Comparison of ENCODE assay signal across 10 cellular contexts in genomic region chr1:82485591-82486369, GRCh38.
DNase-seq lines count a peak whose midpoint lies in the region; ATAC-seq, FAIRE-seq and TF ChIP-seq lines count a peak whose summit lies in the region.
"Had no signal": no experiment of that assay in that cellular context is flagged by ENCODE, and none has a peak within 500 bp of the region (broad histone marks: within the 10 kb centered on the region; RNA-seq: fewer than 3 reads in every experiment).

No MANE protein-coding gene starts in this region.

- intact Hi-C loops in esophagus squamous epithelium (cut with DNase I): no loop called here

- no peak overlapping the region for H2BK120ac ChIP-seq in H1 (replicated peaks; ENCODE audit: low read depth, low read length)
- no peak overlapping the region for H2BK120ac ChIP-seq in mesendoderm (ENCODE audit: low read depth, low read length)

- H2AK5ac ChIP-seq in H1 (ENCODE audit: low read depth, low read length) (no peak overlapping the region), mesendoderm (ENCODE audit: low read length) (no peak overlapping the region)

- H3K27me3 ChIP-seq in H1 (replicated peaks in 1 of 4; ENCODE audit: control insufficient read depth in 3 of 4, extremely low read depth in 1 of 4, insufficient read depth in 3 of 4, low read length in 3 of 4) (no peaks in the 10 kb centered on the region), mesendoderm (ENCODE audit: insufficient read depth, low read length, poor library complexity) (no peaks in the 10 kb centered on the region), smooth muscle cell (ENCODE audit: low read depth) (no peaks in the 10 kb centered on the region), esophagus squamous epithelium (no peaks in the 10 kb centered on the region)

- H2BK5ac ChIP-seq in H1 (ENCODE audit: low read depth, low read length) (peak overlapping the region; percentile 92; the same call in 1 of the 2 replicates), mesendoderm (ENCODE audit: low read length) (no peak overlapping the region)

- H2BK20ac ChIP-seq in H1 (ENCODE audit: low read length): peak overlapping the region; percentile 49; the same call in 1 of the 2 replicates

- H3K79me1 ChIP-seq in H1 (ENCODE audit: low read depth, low read length) (no peaks in the 10 kb centered on the region), mesendoderm (ENCODE audit: low read length) (no peaks in the 10 kb centered on the region)

- TF ChIP-seq POLR2A in H1 (IDR thresholded peaks at IDR 0.05; ENCODE audit: control extremely low read depth in 1 of 2, low read depth in 2 of 2, low read length in 2 of 2) (0 out of 3 replicates have a peak, but pooled peaks of 1 of the 2 experiments have one; percentile 29), esophagus squamous epithelium (IDR thresholded peaks at IDR 0.05) (no peak)

- no peak overlapping the region for H4K91ac ChIP-seq in H1 (replicated peaks; ENCODE audit: insufficient read length, low read length)

- H4K5ac ChIP-seq in H1 (ENCODE audit: insufficient read length, low read depth, low read length) (no peak overlapping the region), mesendoderm (ENCODE audit: low read length) (no peak overlapping the region)

- H3K27ac ChIP-seq in H1 (ENCODE audit: low read depth, low read length) (peak overlapping the region; percentile 20; the same call in 1 of the 2 replicates), mesendoderm (ENCODE audit: low read depth, low read length) (peak overlapping the region; percentile 39), smooth muscle cell (ENCODE audit: low read depth) (no peak overlapping the region), esophagus squamous epithelium (no peak overlapping the region)
- H3K27ac ChIP-seq: WERI-Rb-1 had no signal

- TF ChIP-seq CTCF in H1 (IDR thresholded peaks at IDR 0.05; ENCODE audit: control extremely low read depth in 1 of 3, insufficient read depth in 1 of 3, low read depth in 1 of 3, low read length in 3 of 3) (no peak), smooth muscle cell (IDR thresholded peaks at IDR 0.05; ENCODE audit: borderline replicate concordance, insufficient read depth, poor library complexity, severe bottlenecking) (no peak), esophagus squamous epithelium (IDR thresholded peaks at IDR 0.05) (no peak)

- H3K18ac ChIP-seq in H1 (ENCODE audit: extremely low read depth, low read length) (no peak overlapping the region), mesendoderm (ENCODE audit: low read length) (peak overlapping the region; percentile 30)

- POLR2A ChIA-PET in H1 (lab: Charles Lee; ENCODE audit: partially characterized antibody): interaction anchor here (0.8 kb wide), 1 partner anchor 167 kb away, joined by 3 read pairs; no protein-coding TSS in a partner anchor

- H3K36me3 ChIP-seq in H1 (ENCODE audit: control insufficient read depth in 2 of 4, insufficient read depth in 4 of 4, low read length in 3 of 4) (no peaks in the 10 kb centered on the region), mesendoderm (ENCODE audit: control insufficient read depth, insufficient read depth, low read length) (no peaks in the 10 kb centered on the region), smooth muscle cell (ENCODE audit: low read depth) (no peaks in the 10 kb centered on the region), esophagus squamous epithelium (no peaks in the 10 kb centered on the region)
- H3K36me3 ChIP-seq: WERI-Rb-1 had no signal

- H3K4me3 ChIP-seq in H1 (ENCODE audit: extremely low read depth in 1 of 4, insufficient read depth in 2 of 4, low read depth in 3 of 4, low read length in 4 of 4) (peak overlapping the region in 1 of 4 experiments; percentile 17; a peak in 1 of 8 replicates), mesendoderm (ENCODE audit: low read length) (no peak overlapping the region), smooth muscle cell (no peak overlapping the region), esophagus squamous epithelium (no peak overlapping the region)

- H4K8ac ChIP-seq in H1 (ENCODE audit: extremely low read depth, insufficient read depth, low read length): no peak overlapping the region
- H4K8ac ChIP-seq in mesendoderm (ENCODE audit: low read depth, low read length): no peak overlapping the region

- 21% methylated on average over 4 of the region's 4 CpGs; no CpG with 5 or more reads in 1 of the 2 experiments for WGBS in H1 (ENCODE audit: extremely low coverage in 1 of 2, insufficient coverage in 1 of 2, insufficient read length in 1 of 2, insufficient replicate concordance in 2 of 2, low coverage in 1 of 2, low lambda C conversion rate in 2 of 2, missing lambda C conversion rate in 1 of 2), 2 experiments
- no CpG with 5 or more reads among the region's 4 CpGs for WGBS in mesendoderm (ENCODE audit: extremely low coverage, insufficient coverage, low lambda C conversion rate)
- 52% methylated on average over 4 of the region's 4 CpGs for WGBS in smooth muscle cell (ENCODE audit: low lambda C conversion rate)
- WGBS in esophagus squamous epithelium, 2 donors: 57 to 65% methylated on average over 4 of the region's 4 CpGs

- H3K4ac ChIP-seq in H1 (replicated peaks; ENCODE audit: insufficient read length, low read depth, low read length): no peak overlapping the region
- no peak overlapping the region for H3K4ac ChIP-seq in mesendoderm (ENCODE audit: low read depth, low read length)

- no peaks in the 10 kb centered on the region for H3F3A ChIP-seq in smooth muscle cell (ENCODE audit: low read depth)

- peak; percentile 62 for FAIRE-seq in H1 (lab: Jason Lieb, UNC)

- H3K23me2 ChIP-seq in H1 (ENCODE audit: low read depth, low read length): no peaks in the 10 kb centered on the region

- no peak overlapping the region for H2BK15ac ChIP-seq in H1 (ENCODE audit: low read length)
- peak overlapping the region; percentile 80 for H2BK15ac ChIP-seq in mesendoderm (replicated peaks; ENCODE audit: low read depth)

- no peak for TF ChIP-seq EP300 in H1 (IDR thresholded peaks at IDR 0.05; ENCODE audit: borderline replicate concordance in 1 of 2, low read depth in 2 of 2, low read length in 2 of 2)

- H2BK12ac ChIP-seq in H1 (ENCODE audit: low read depth, low read length): 0 out of 2 replicates have a peak overlapping the region, but pooled peaks have one; percentile 64

- H3K14ac ChIP-seq in H1 (ENCODE audit: insufficient read length): no peak overlapping the region

- peaks cover 0 to 11% (median 6%) of the 10 kb centered on the region in 4 experiments; a peak in 4 of 7 replicates for H3K4me1 ChIP-seq in H1 (replicated peaks in 1 of 4; ENCODE audit: control insufficient read depth in 3 of 4, insufficient read depth in 4 of 4, low read length in 3 of 4)
- peaks cover 6% of the 10 kb centered on the region for H3K4me1 ChIP-seq in mesendoderm (ENCODE audit: control insufficient read depth, low read depth, low read length)
- H3K4me1 ChIP-seq in smooth muscle cell (ENCODE audit: low read depth): peaks cover 20% of the 10 kb centered on the region
- H3K4me1 ChIP-seq in esophagus squamous epithelium: no peaks in the 10 kb centered on the region

- ATAC-seq in HG03135 (IDR thresholded peaks at IDR 0.05; ENCODE audit: unreplicated experiment): no peak

- H3K56ac ChIP-seq in H1 (replicated peaks; ENCODE audit: insufficient read length, low read depth, low read length) (no peak overlapping the region), mesendoderm (ENCODE audit: low read length) (no peak overlapping the region)

- DNase-seq in AG08395 (ENCODE audit: low spot score): peak; percentile 6
- peak; percentile 46 for DNase-seq in M059J (ENCODE audit: low read depth)
- DNase-seq in H1 (ENCODE audit: low read depth in 1 of 2, low spot score in 2 of 2): peak; percentile 15 to 48
- DNase-seq in mesendoderm: peak; percentile 85
- DNase-seq in HuH-7.5 (ENCODE audit: low spot score): no peak
- DNase-seq in smooth muscle cell (lab: John Stamatoyannopoulos, UW; ENCODE audit: unreplicated experiment): no peak
- no peak for DNase-seq in esophagus squamous epithelium (lab: John Stamatoyannopoulos, UW)
- DNase-seq: NCI-H2081, WERI-Rb-1 had no signal

- CTCF ChIA-PET in H1 (lab: Charles Lee; ENCODE audit: partially characterized antibody): interaction anchor here (1.4 kb wide), 1 partner anchor 13 kb away, joined by 3 read pairs; no protein-coding TSS in a partner anchor

- H3K9me3 ChIP-seq in H1 (ENCODE audit: insufficient read depth in 2 of 2, low read depth in 1 of 2, low read length in 1 of 2) (no peaks in the 10 kb centered on the region), smooth muscle cell (replicated peaks; ENCODE audit: low read depth) (no peaks in the 10 kb centered on the region), esophagus squamous epithelium (no peaks in the 10 kb centered on the region)

- H3K4me2 ChIP-seq in H1 (ENCODE audit: insufficient read depth in 1 of 2, low read depth in 2 of 2, low read length in 2 of 2) (peak overlapping the region; percentile 52 to 55), mesendoderm (ENCODE audit: low read length) (no peak overlapping the region), smooth muscle cell (no peak overlapping the region)

- H2AFZ ChIP-seq in H1 (ENCODE audit: low read length) (no peak overlapping the region), smooth muscle cell (ENCODE audit: low read depth) (no peak overlapping the region)

- H4K20me1 ChIP-seq in H1 (replicated peaks in 1 of 2; ENCODE audit: control insufficient read depth in 1 of 2, insufficient read depth in 2 of 2, low read length in 2 of 2) (no peaks in the 10 kb centered on the region), smooth muscle cell (ENCODE audit: low read depth) (no peaks in the 10 kb centered on the region)

- no peak overlapping the region for H3K23ac ChIP-seq in H1 (ENCODE audit: insufficient read length)
- no peak overlapping the region for H3K23ac ChIP-seq in mesendoderm (ENCODE audit: low read length)

- TF ChIP-seq RAD21 in H1 (IDR thresholded peaks at IDR 0.05 in 1 of 2, conservative IDR thresholded peaks at IDR 0.05 in 1 of 2; ENCODE audit: low read depth in 2 of 2, low read length in 2 of 2): no peak

- H3K79me2 ChIP-seq in H1 (ENCODE audit: control insufficient read depth in 1 of 2, insufficient read depth in 2 of 2, low read length in 2 of 2) (no peaks in the 10 kb centered on the region), mesendoderm (ENCODE audit: control insufficient read depth, insufficient read depth, low read length) (no peaks in the 10 kb centered on the region), smooth muscle cell (ENCODE audit: low read depth) (no peaks in the 10 kb centered on the region)

- H3K9ac ChIP-seq in H1 (replicated peaks in 1 of 4; ENCODE audit: extremely low read depth in 1 of 4, low read depth in 3 of 4, low read length in 3 of 4) (0 out of 7 replicates have a peak overlapping the region, but pooled peaks of 1 of the 4 experiments have one; percentile 36), mesendoderm (ENCODE audit: low read length) (no peak overlapping the region), smooth muscle cell (ENCODE audit: low read depth) (no peak overlapping the region)

TF ChIP-seq in H1, 55 proteins besides CTCF, POLR2A, EP300 and RAD21 (continues in another document):
- TF ChIP-seq FOSL1 (IDR thresholded peaks at IDR 0.05; ENCODE audit: insufficient read depth, low read depth, low read length) (no peak), POLR2AphosphoS5 (IDR thresholded peaks at IDR 0.05; ENCODE audit: low read depth, low read length) (no peak), KDM4A (IDR thresholded peaks at IDR 0.05; ENCODE audit: low read depth, low read length, severe bottlenecking) (no peak), TBP (IDR thresholded peaks at IDR 0.05; ENCODE audit: low read depth, low read length) (no peak), SP1 (IDR thresholded peaks at IDR 0.05; ENCODE audit: low read depth, low read length) (no peak)

Comparison
In these comparisons a context has a peak if more than half of its experiments do, and no peak if none do; other contexts are left out.
1. DNase-seq: peak in AG08395 (single experiment), M059J (single experiment), H1 (2 of 2) and mesendoderm (single experiment); none in HuH-7.5 (single experiment), smooth muscle cell (single experiment) and esophagus squamous epithelium (single experiment).
2. H3K27ac ChIP-seq: peak in H1 (single experiment) and mesendoderm (single experiment); none in smooth muscle cell (single experiment) and esophagus squamous epithelium (0 of 4).
3. H3K4me2 ChIP-seq: peak in H1 (2 of 2); none in mesendoderm (single experiment) and smooth muscle cell (single experiment).